Comparison of ENCODE assay signal across 9 cellular contexts in genomic region chr9:131201856-131202255, GRCh38.
"Had no signal": no experiment of that assay in that cellular context is flagged by ENCODE, and none has a peak within 500 bp of the region (broad histone marks: within the 10 kb centered on the region; RNA-seq: fewer than 3 reads in every experiment).

No MANE protein-coding gene starts in this region.

- H3K4me1 ChIP-seq: HAP-1 had no signal

- H3K4me3 ChIP-seq: GM23248, HAP-1, K562 had no signal

- DNase-seq: GM23248, GOT3, H7, IMR-90, KG1 had no signal

- H3K9ac ChIP-seq: GM23248 had no signal

- ATAC-seq: HCT116, K562 had no signal

- H3K27ac ChIP-seq: GM23248 had no signal

- FAIRE-seq: HTR-8/SVneo, K562 had no signal

- H3K9me3 ChIP-seq: HAP-1 had no signal

- H2AFZ ChIP-seq: GM23248 had no signal
